15 cellular contexts compared by ENCODE assay signal in genomic region chr11:78691215-78691614, GRCh38.
"Had no signal": no experiment of that assay in that cellular context is flagged by ENCODE, and none has a peak within 500 bp of the region (broad histone marks: within the 10 kb centered on the region; RNA-seq: fewer than 3 reads in every experiment).

No MANE protein-coding gene starts in this region.

- H3K9me3 Mint-ChIP-seq: activated CD4-positive, alpha-beta memory T cell treated with anti-CD3 and anti-CD28 coated beads, Interleukin-2, amount 10 ng/mL, durations not matched to agents 7 days and 5 days; activated naive CD4-positive, alpha-beta T cell treated with anti-CD3 and anti-CD28 coated beads for 36 hours; activated naive CD8-positive, alpha-beta T cell treated with anti-CD3 and anti-CD28 coated beads, Interleukin-2, amount 10 ng/mL, durations not matched to agents 7 days and 5 days; activated T-cell treated with anti-CD3 and anti-CD28 coated beads, Interleukin-2, amount 50 U/mL, for 72 hours; naive B cell; stimulated activated naive CD8-positive, alpha-beta T cell treated with anti-CD3 and anti-CD28 coated beads, Interleukin-15, Interleukin-2, amounts not matched to agents 100 ng/mL and 50 ng/mL, for 24 hours had no signal

- H3K4me3 Mint-ChIP-seq: activated CD4-positive, alpha-beta memory T cell treated with anti-CD3 and anti-CD28 coated beads, Interleukin-2, amount 10 ng/mL, durations not matched to agents 7 days and 5 days; activated naive CD4-positive, alpha-beta T cell treated with anti-CD3 and anti-CD28 coated beads for 36 hours; activated naive CD8-positive, alpha-beta T cell treated with anti-CD3 and anti-CD28 coated beads, Interleukin-2, amount 10 ng/mL, durations not matched to agents 7 days and 5 days; activated T-cell treated with anti-CD3 and anti-CD28 coated beads, Interleukin-2, amount 50 U/mL, for 72 hours; naive B cell; stimulated activated naive CD8-positive, alpha-beta T cell treated with anti-CD3 and anti-CD28 coated beads, Interleukin-15, Interleukin-2, amounts not matched to agents 100 ng/mL and 50 ng/mL, for 24 hours had no signal

- DNase-seq: activated CD4-positive, alpha-beta memory T cell treated with anti-CD3 and anti-CD28 coated beads, Interleukin-2, amount 10 ng/mL, durations not matched to agents 7 days and 5 days; activated CD4-positive, alpha-beta T cell treated with anti-CD3 and anti-CD28 coated beads for 48 hours; activated effector memory CD4-positive, alpha-beta T cell treated with Interleukin-2 at 50 U/mL for 16 hours; activated naive CD4-positive, alpha-beta T cell treated with anti-CD3 and anti-CD28 coated beads for 36 hours; activated naive CD8-positive, alpha-beta T cell treated with anti-CD3 and anti-CD28 coated beads, Interleukin-2, amount 10 ng/mL, durations not matched to agents 7 days and 5 days; activated T-cell treated with anti-CD3 and anti-CD28 coated beads, Interleukin-2, amount 50 U/mL, for 72 hours; foreskin keratinocyte; naive B cell; stimulated activated CD4-positive, alpha-beta T cell treated with anti-CD3 and anti-CD28 coated beads, Interleukin-4, amount 100 ng/mL, for 4 hours; substantia nigra; uterus had no signal

- H3K36me3 Mint-ChIP-seq: activated naive CD8-positive, alpha-beta T cell treated with anti-CD3 and anti-CD28 coated beads, Interleukin-2, amount 10 ng/mL, durations not matched to agents 7 days and 5 days had no signal

- H3K4me1 Mint-ChIP-seq: activated CD4-positive, alpha-beta memory T cell treated with anti-CD3 and anti-CD28 coated beads, Interleukin-2, amount 10 ng/mL, durations not matched to agents 7 days and 5 days; activated naive CD8-positive, alpha-beta T cell treated with anti-CD3 and anti-CD28 coated beads, Interleukin-2, amount 10 ng/mL, durations not matched to agents 7 days and 5 days; naive B cell had no signal

- H3K36me3 ChIP-seq: tibial nerve, uterus had no signal

- ATAC-seq: activated T-cell treated with anti-CD3 and anti-CD28 coated beads, Interleukin-2, amount 50 U/mL, for 72 hours; foreskin keratinocyte; left lobe of liver had no signal

- H3K27me3 ChIP-seq: foreskin keratinocyte, tibial nerve, uterus had no signal

- H3K27ac Mint-ChIP-seq: activated CD4-positive, alpha-beta memory T cell treated with anti-CD3 and anti-CD28 coated beads, Interleukin-2, amount 10 ng/mL, durations not matched to agents 7 days and 5 days; activated naive CD4-positive, alpha-beta T cell treated with anti-CD3 and anti-CD28 coated beads for 36 hours; activated naive CD8-positive, alpha-beta T cell treated with anti-CD3 and anti-CD28 coated beads, Interleukin-2, amount 10 ng/mL, durations not matched to agents 7 days and 5 days; activated T-cell treated with anti-CD3 and anti-CD28 coated beads, Interleukin-2, amount 50 U/mL, for 72 hours; naive B cell; stimulated activated naive CD8-positive, alpha-beta T cell treated with anti-CD3 and anti-CD28 coated beads, Interleukin-15, Interleukin-2, amounts not matched to agents 100 ng/mL and 50 ng/mL, for 24 hours had no signal

- H3K4me1 ChIP-seq: foreskin keratinocyte, tibial nerve, uterus had no signal

- H3K27ac ChIP-seq: foreskin keratinocyte, tibial nerve, uterus had no signal

- H3K4me3 ChIP-seq: lung, tibial nerve, uterus had no signal

- H3K9me3 ChIP-seq: tibial nerve, uterus had no signal
